Comparison of ENCODE assay signal across 15 cellular contexts in the genomic region with DNA sequence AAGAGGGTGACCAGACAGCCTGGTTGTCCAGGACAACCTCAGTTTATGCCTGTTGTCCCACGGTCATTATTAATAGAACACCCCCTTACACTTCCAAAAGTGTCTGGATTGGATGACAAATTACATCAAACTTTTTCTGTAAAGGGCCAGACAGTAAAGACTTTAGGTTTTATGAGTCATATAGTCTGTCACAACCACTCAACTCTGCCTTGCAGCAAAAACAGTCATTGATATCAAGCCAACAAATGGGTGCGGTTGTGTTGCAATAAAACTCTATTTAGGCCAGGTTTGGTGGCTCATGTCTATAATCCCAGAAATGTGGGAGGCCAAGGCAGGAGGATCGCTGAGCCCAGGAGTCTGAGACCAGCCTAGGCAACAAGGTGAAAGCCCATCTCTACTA.
DNase-seq lines count a peak whose midpoint lies in the region; ATAC-seq, FAIRE-seq and TF ChIP-seq lines count a peak whose summit lies in the region.
"Had no signal": no experiment of that assay in that cellular context is flagged by ENCODE, and none has a peak within 500 bp of the region (broad histone marks: within the 10 kb centered on the region; RNA-seq: fewer than 3 reads in every experiment).

No MANE protein-coding gene starts in this region.

- no peak for TF ChIP-seq POLR2A in transverse colon (IDR thresholded peaks at IDR 0.05)

- DNase-seq in activated naive CD4-positive, alpha-beta T cell treated with anti-CD3 and anti-CD28 coated beads, Interleukin-2, amount 50 U/mL, for 72 hours (ENCODE audit: low spot score in 2 of 2) = no peak
- DNase-seq in activated naive CD4-positive, alpha-beta T cell treated with Interleukin-2 at 50 U/mL for 16 hours = no peak
- DNase-seq in NOMO-1 (lab: John Stamatoyannopoulos, UW; ENCODE audit: unreplicated experiment in 2 of 2) (peak; percentile 26 to 56), endodermal cell (peak; percentile 1), small intestine (peak; percentile 10), transverse colon (no peak), NCI-H510A treated with DMSO at 0.1 percent for 48 hours (lab: John Stamatoyannopoulos, UW) (no peak)
- DNase-seq: activated B cell treated with CpG ODN at 0.5 μM for 24 hours, amniotic stem cell, left lung, NCI-H1436 had no signal

- ATAC-seq in activated naive CD4-positive, alpha-beta T cell treated with anti-CD3 and anti-CD28 coated beads, Interleukin-2, amount 50 U/mL, for 72 hours = peak; percentile 57 to 77
- ATAC-seq in GM21529 (IDR thresholded peaks at IDR 0.05; ENCODE audit: unreplicated experiment) = no peak
- ATAC-seq: left lung had no signal

- H3K4me1 ChIP-seq in endodermal cell (ENCODE audit: control insufficient read depth, insufficient read depth, low read length) = no peaks in the 10 kb centered on the region
- H3K4me1 ChIP-seq in small intestine (ENCODE audit: control insufficient read depth in 2 of 2, insufficient read depth in 1 of 2, low read depth in 1 of 2, low read length in 1 of 2) = no peaks in the 10 kb centered on the region
- H3K4me1 ChIP-seq in transverse colon = no peaks in the 10 kb centered on the region
- H3K4me1 ChIP-seq: left lung had no signal

- intact Hi-C loops in transverse colon (cut with DNase I; ENCODE audit: low total_unique reads) = no loop called here

- no peak overlapping the region for H3K4me3 Mint-ChIP-seq in endodermal cell
- H3K4me3 Mint-ChIP-seq: activated B cell treated with CpG ODN at 0.5 μM for 24 hours had no signal

- in situ Hi-C loops in transverse colon (cut with MboI; ENCODE audit: low pct_ligation_motif_present in 1 of 4, low pct_unique_long_range_greater_than_20kb in 1 of 4, low sequenced_read_pairs in 3 of 4) = no loop called here

- H3K9ac ChIP-seq in endodermal cell (ENCODE audit: extremely low read depth, low read length, poor library complexity, severe bottlenecking) = no peak overlapping the region
- H3K9ac ChIP-seq: BLaER1 treated with 17β-estradiol and CSF1 and Interleukin-3, amounts not matched to agents 10 nM and 100 nM had no signal

- no peaks in the 10 kb centered on the region for H3K27me3 ChIP-seq in endodermal cell (ENCODE audit: control insufficient read depth, insufficient read depth, low read length, poor library complexity, severe bottlenecking)
- no peaks in the 10 kb centered on the region for H3K27me3 ChIP-seq in small intestine (ENCODE audit: control insufficient read depth in 2 of 2, insufficient read depth in 2 of 2, low read length in 2 of 2)
- H3K27me3 ChIP-seq in transverse colon = no peaks in the 10 kb centered on the region
- H3K27me3 ChIP-seq: BLaER1 treated with 17β-estradiol and CSF1 and Interleukin-3, amounts not matched to agents 10 nM and 100 nM; left lung had no signal

- no peak overlapping the region for H3K27ac Mint-ChIP-seq in activated naive CD4-positive, alpha-beta T cell treated with anti-CD3 and anti-CD28 coated beads, Interleukin-2, amount 50 U/mL, for 72 hours
- H3K27ac Mint-ChIP-seq in endodermal cell = no peak overlapping the region
- H3K27ac Mint-ChIP-seq: activated B cell treated with CpG ODN at 0.5 μM for 24 hours, progenitor cell of endocrine pancreas had no signal

- FAIRE-seq in small intestine (lab: Jason Lieb, UNC) = no peak
- FAIRE-seq: GM12891 had no signal

- no peaks in the 10 kb centered on the region for H3K9me3 Mint-ChIP-seq in activated naive CD4-positive, alpha-beta T cell treated with anti-CD3 and anti-CD28 coated beads, Interleukin-2, amount 50 U/mL, for 72 hours
- H3K9me3 Mint-ChIP-seq in endodermal cell = no peaks in the 10 kb centered on the region
- H3K9me3 Mint-ChIP-seq: activated B cell treated with CpG ODN at 0.5 μM for 24 hours had no signal

- H3K27ac ChIP-seq in endodermal cell (ENCODE audit: low read depth, low read length) (no peak overlapping the region), small intestine (ENCODE audit: low read depth in 1 of 2, low read length in 1 of 2) (no peak overlapping the region), transverse colon (no peak overlapping the region)
- H3K27ac ChIP-seq: left lung had no signal

- WGBS in endodermal cell (ENCODE audit: insufficient coverage in 1 of 2, insufficient read length in 1 of 2), 2 experiments = 93 to 99% methylated on average over 2 to 3 of the region's 3 CpGs
- 82 to 89% (median 86%) methylated on average over 3 of the region's 3 CpGs for WGBS in small intestine, 3 donors
- 64 to 69% methylated on average over 3 of the region's 3 CpGs for WGBS in transverse colon (ENCODE audit: low coverage in 1 of 2), 2 donors

- no peaks in the 10 kb centered on the region for H3K27me3 Mint-ChIP-seq in endodermal cell (ENCODE audit: insufficient read depth)
- H3K27me3 Mint-ChIP-seq: progenitor cell of endocrine pancreas had no signal

- H3K36me3 ChIP-seq in endodermal cell (ENCODE audit: control insufficient read depth, insufficient read depth, low read length) (peaks cover 45% of the 10 kb centered on the region), small intestine (ENCODE audit: control insufficient read depth in 2 of 2, insufficient read depth in 2 of 2, low read length in 2 of 2) (peaks cover 0 to 3% of the 10 kb centered on the region in 2 donors), transverse colon (no peaks in the 10 kb centered on the region)

- H3K9me3 ChIP-seq in endodermal cell (ENCODE audit: control insufficient read depth, low read length) (no peaks in the 10 kb centered on the region), small intestine (ENCODE audit: control insufficient read depth, low read depth) (no peaks in the 10 kb centered on the region), transverse colon (no peaks in the 10 kb centered on the region)
- H3K9me3 ChIP-seq: left lung had no signal

- H3K36me3 Mint-ChIP-seq in activated naive CD4-positive, alpha-beta T cell treated with anti-CD3 and anti-CD28 coated beads, Interleukin-2, amount 50 U/mL, for 72 hours = no peaks in the 10 kb centered on the region
- H3K36me3 Mint-ChIP-seq in endodermal cell (ENCODE audit: low read depth) = peaks cover 67% of the 10 kb centered on the region

- TF ChIP-seq CTCF in endodermal cell (conservative IDR thresholded peaks at IDR 0.05) (no peak), transverse colon (IDR thresholded peaks at IDR 0.05) (no peak)

- no peaks in the 10 kb centered on the region for H3K4me1 Mint-ChIP-seq in endodermal cell
- H3K4me1 Mint-ChIP-seq: activated B cell treated with CpG ODN at 0.5 μM for 24 hours had no signal

- no peak for TF ChIP-seq EP300 in transverse colon (IDR thresholded peaks at IDR 0.05; ENCODE audit: low read depth)

- H3K4me3 ChIP-seq in endodermal cell (ENCODE audit: low read length) (no peak overlapping the region), small intestine (ENCODE audit: low read depth in 1 of 2, low read length in 2 of 2) (no peak overlapping the region), transverse colon (no peak overlapping the region)
- H3K4me3 ChIP-seq: BLaER1 treated with 17β-estradiol and CSF1 and Interleukin-3, amounts not matched to agents 10 nM and 100 nM; left lung had no signal

Comparison
In these comparisons a context has a peak if more than half of its experiments do, and no peak if none do; other contexts are left out.
1. DNase-seq: peak in NOMO-1 (2 of 2), endodermal cell (single experiment) and small intestine (single experiment); none in activated naive CD4-positive, alpha-beta T cell treated with anti-CD3 and anti-CD28 coated beads, Interleukin-2, amount 50 U/mL, for 72 hours (0 of 2), activated naive CD4-positive, alpha-beta T cell treated with Interleukin-2 at 50 U/mL for 16 hours (single experiment), transverse colon (single experiment) and NCI-H510A treated with DMSO at 0.1 percent for 48 hours (single experiment).